In genomic region chr10:28200804-28201203, GRCh38 we compare ENCODE assay signal across 16 cellular contexts.
A peak's percentile ranks its signal among the peaks of the same experiment; 100 is the strongest.
DNase-seq lines count a peak whose midpoint lies in the region; TF ChIP-seq lines count a peak whose summit lies in the region.
"Had no signal": no experiment of that assay in that cellular context is flagged by ENCODE, and none has a peak within 500 bp of the region (broad histone marks: within the 10 kb centered on the region; RNA-seq: fewer than 3 reads in every experiment).

No MANE protein-coding gene starts in this region.

- H3K27me3 ChIP-seq in tibial artery (no peaks in the 10 kb centered on the region), HAP-1 (ENCODE audit: low read depth) (no peaks in the 10 kb centered on the region)
- H3K27me3 ChIP-seq: Peyer's patch had no signal

- H3K9me3 ChIP-seq in tibial artery (no peaks in the 10 kb centered on the region), HAP-1 (no peaks in the 10 kb centered on the region)
- H3K9me3 ChIP-seq: Peyer's patch had no signal

- H3K27ac ChIP-seq in tibial artery, result peak overlapping the region; percentile 14 to 60
- H3K27ac ChIP-seq: Peyer's patch, SK-N-MC had no signal

- no peak overlapping the region for H3K4me3 ChIP-seq in tibial artery
- no peak overlapping the region for H3K4me3 ChIP-seq in HAP-1
- H3K4me3 ChIP-seq: Peyer's patch, SK-N-MC had no signal

- no peak for TF ChIP-seq CTCF in tibial artery (IDR thresholded peaks at IDR 0.05)

- DNase-seq in GM04503 (ENCODE audit: low read depth), result peak; percentile 25
- peak; percentile 46 for DNase-seq in M059J (ENCODE audit: low read depth)
- peak; percentile 36 for DNase-seq in fibroblast of peridontal ligament (ENCODE audit: extremely low read depth)
- DNase-seq in tibial artery, result no peak
- no peak for DNase-seq in HAP-1 (ENCODE audit: low spot score in 2 of 2)
- no peak for DNase-seq in OCI-M2 (lab: John Stamatoyannopoulos, UW; ENCODE audit: unreplicated experiment)
- no peak for DNase-seq in activated CD8-positive, alpha-beta memory T cell treated with anti-CD3 and anti-CD28 coated beads, Interleukin-2, amount 50 U/mL, for 4 hours
- DNase-seq: ACHN, COR-L47, NCI-H1436, NCI-H2081 treated with DMSO at 0.1 percent for 48 hours, NCI-H510A, NCI-H774, Peyer's patch, Right ventricle myocardium superior had no signal

- peaks cover 0 to 49% (median 6%) of the 10 kb centered on the region in 4 donors for H3K4me1 ChIP-seq in tibial artery
- peaks cover 8% of the 10 kb centered on the region; the same call in 1 of the 2 replicates for H3K4me1 ChIP-seq in HAP-1

- H3K36me3 ChIP-seq in tibial artery (no peaks in the 10 kb centered on the region), HAP-1 (replicated peaks) (no peaks in the 10 kb centered on the region)
- H3K36me3 ChIP-seq: Peyer's patch had no signal

- intact Hi-C loops in tibial artery (cut with DNase I; ENCODE audit: low total_unique reads), result no loop called here

- in situ Hi-C loops in HAP-1 (cut with MboI; ENCODE audit: low sequenced_read_pairs), result no loop called here

Comparison
In these comparisons a context has a peak if more than half of its experiments do, and no peak if none do; other contexts are left out.
1. DNase-seq: peak in GM04503 (single experiment), M059J (single experiment) and fibroblast of peridontal ligament (single experiment); none in tibial artery (0 of 2), HAP-1 (0 of 2), OCI-M2 (single experiment) and activated CD8-positive, alpha-beta memory T cell treated with anti-CD3 and anti-CD28 coated beads, Interleukin-2, amount 50 U/mL, for 4 hours (single experiment).